In genomic region chr5:67605730-67606585, GRCh38 we compare ENCODE assay signal across 1 cellular context.
TF ChIP-seq lines count a peak whose summit lies in the region.

No MANE protein-coding gene starts in this region.

TF ChIP-seq in HepG2, 621 proteins besides CTCF, POLR2A, EP300 and RAD21 (continued from another document and continues in another):
- TF ChIP-seq ARID4A (CRISPR knock-in tag; IDR thresholded peaks at IDR 0.05; ENCODE audit: borderline replicate concordance) = peak; percentile 40; the same call in 1 of the 2 replicates
- TF ChIP-seq ZNF562 (CRISPR knock-in tag; IDR thresholded peaks at IDR 0.05; ENCODE audit: borderline replicate concordance) = no peak
- TF ChIP-seq GLI4 (CRISPR knock-in tag; IDR thresholded peaks at IDR 0.05; ENCODE audit: borderline replicate concordance) = no peak
- peak; percentile 39; the same call in 1 of the 2 replicates for TF ChIP-seq TBX2 (CRISPR knock-in tag; IDR thresholded peaks at IDR 0.05; ENCODE audit: borderline replicate concordance)
- TF ChIP-seq HMG20B (CRISPR knock-in tag; conservative IDR thresholded peaks at IDR 0.05) = no peak; the same call in 1 of the 2 replicates
- TF ChIP-seq REST (IDR thresholded peaks at IDR 0.05; ENCODE audit: borderline replicate concordance in 1 of 2, low read depth in 1 of 2, low read length in 2 of 2) = 0 out of 4 replicates have a peak, but pooled peaks of 1 of the 2 experiments have one; percentile 12
- TF ChIP-seq ZNF670 (CRISPR knock-in tag; IDR thresholded peaks at IDR 0.05; ENCODE audit: borderline replicate concordance) = no peak
- no peak; the same call in 1 of the 2 replicates for TF ChIP-seq TCF7L2 (IDR thresholded peaks at IDR 0.05; ENCODE audit: low read depth, low read length)
- no peak for TF ChIP-seq TCF12 (IDR thresholded peaks at IDR 0.05)
- TF ChIP-seq TCF12 (CRISPR knock-in tag; IDR thresholded peaks at IDR 0.05) = no peak
- no peak for TF ChIP-seq SNAPC2 (CRISPR knock-in tag; IDR thresholded peaks at IDR 0.05)
- TF ChIP-seq ZNF792 (CRISPR knock-in tag; IDR thresholded peaks at IDR 0.05) = no peak
- no peak for TF ChIP-seq SMARCE1 (IDR thresholded peaks at IDR 0.05; ENCODE audit: borderline replicate concordance)
- TF ChIP-seq RBM22 (optimal IDR thresholded peaks at IDR 0.05; ENCODE audit: low read length) = no peak
- TF ChIP-seq KAT2B (IDR thresholded peaks at IDR 0.05; ENCODE audit: borderline replicate concordance, low read depth, low read length) = no peak
- TF ChIP-seq NR2F2 (IDR thresholded peaks at IDR 0.05; ENCODE audit: borderline replicate concordance, low read depth) = peak; percentile 21; the same call in 1 of the 2 replicates
- TF ChIP-seq ZNF644 (CRISPR knock-in tag; IDR thresholded peaks at IDR 0.05; ENCODE audit: low read depth) = peak; percentile 69; the same call in 1 of the 2 replicates
- peak; percentile 59; the same call in 1 of the 2 replicates for TF ChIP-seq ZNF609 (CRISPR knock-in tag; IDR thresholded peaks at IDR 0.05; ENCODE audit: borderline replicate concordance)
- peak; percentile 77 for TF ChIP-seq ATF2 (CRISPR knock-in tag; IDR thresholded peaks at IDR 0.05)
- TF ChIP-seq ZNF589 (CRISPR knock-in tag; conservative IDR thresholded peaks at IDR 0.05) = no peak
- no peak for TF ChIP-seq ZNF512B (CRISPR knock-in tag; IDR thresholded peaks at IDR 0.05; ENCODE audit: borderline replicate concordance)
- no peak for TF ChIP-seq EEA1 (CRISPR knock-in tag; IDR thresholded peaks at IDR 0.05; ENCODE audit: borderline replicate concordance)
- TF ChIP-seq SMAD3 (CRISPR knock-in tag; IDR thresholded peaks at IDR 0.05) = 0 out of 2 replicates have a peak, but pooled peaks have one; percentile 11
- no peak for TF ChIP-seq ZFP37 (CRISPR knock-in tag; IDR thresholded peaks at IDR 0.05; ENCODE audit: borderline replicate concordance)
- no peak for TF ChIP-seq ZNF225 (CRISPR knock-in tag; IDR thresholded peaks at IDR 0.05)
- TF ChIP-seq ZNF512 (CRISPR knock-in tag; IDR thresholded peaks at IDR 0.05) = no peak
- no peak for TF ChIP-seq CBX2 (IDR thresholded peaks at IDR 0.05; ENCODE audit: low read depth, low read length)
- no peak for TF ChIP-seq CBX2 (CRISPR knock-in tag; IDR thresholded peaks at IDR 0.05; ENCODE audit: low read depth)
- no peak for TF ChIP-seq ARNTL (CRISPR knock-in tag; IDR thresholded peaks at IDR 0.05)
- TF ChIP-seq ZNF790 (CRISPR knock-in tag; IDR thresholded peaks at IDR 0.05; ENCODE audit: borderline replicate concordance) = no peak
- no peak for TF ChIP-seq ZFY (CRISPR knock-in tag; IDR thresholded peaks at IDR 0.05)
- TF ChIP-seq PRDM4 (CRISPR knock-in tag; IDR thresholded peaks at IDR 0.05; ENCODE audit: borderline replicate concordance) = no peak
- TF ChIP-seq ZNF768 (CRISPR knock-in tag; IDR thresholded peaks at IDR 0.05) = no peak
- TF ChIP-seq NR2F1 (CRISPR knock-in tag; IDR thresholded peaks at IDR 0.05) = peak; percentile 36 to 75; a peak in 2 of 4 replicates
- TF ChIP-seq ZMYM4 (CRISPR knock-in tag; IDR thresholded peaks at IDR 0.05) = peak; percentile 66; the same call in 1 of the 2 replicates
- TF ChIP-seq ZNF234 (CRISPR knock-in tag; conservative IDR thresholded peaks at IDR 0.05) = no peak
- peak; percentile 63 for TF ChIP-seq POLR2AphosphoS5 (IDR thresholded peaks at IDR 0.05; ENCODE audit: low read depth, low read length)
- TF ChIP-seq ZNF205 (CRISPR knock-in tag; IDR thresholded peaks at IDR 0.05) = peak; percentile 25; the same call in 1 of the 2 replicates
